Comparison of ENCODE assay signal across 1 cellular context in the genomic region with DNA sequence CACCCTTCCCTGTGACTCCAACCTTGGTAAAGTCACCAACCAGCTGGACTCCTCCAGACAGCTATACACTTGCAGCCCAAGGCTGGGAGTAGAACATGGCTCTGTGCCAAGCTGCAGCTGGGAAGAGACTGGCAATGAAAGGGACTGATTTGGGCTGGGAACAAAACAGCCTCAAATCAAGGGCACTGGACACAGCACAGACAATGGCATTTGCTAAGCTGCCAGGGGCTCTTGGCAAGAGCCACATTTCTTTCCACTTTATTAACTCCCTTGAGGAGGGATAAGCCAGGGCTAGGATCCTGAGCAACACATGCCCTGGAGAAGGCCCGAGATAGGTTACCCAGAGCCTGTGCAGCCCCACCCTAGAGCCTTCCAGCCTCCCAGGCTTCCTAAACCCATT.
TF ChIP-seq lines count a peak whose summit lies in the region.

No MANE protein-coding gene starts in this region.

TF ChIP-seq in K562, 482 proteins besides CTCF, POLR2A, EP300 and RAD21:
- TF ChIP-seq PKNOX1 (IDR thresholded peaks at IDR 0.05) (no peak), NFIC (IDR thresholded peaks at IDR 0.05) (peak; percentile 85)
TF ChIP-seq in K562: peak in this region for 1.
